Comparison of ENCODE assay signal across 24 cellular contexts in genomic region chr5:73994963-73995362, GRCh38.
DNase-seq lines count a peak whose midpoint lies in the region; ATAC-seq and TF ChIP-seq lines count a peak whose summit lies in the region.
"Had no signal": no experiment of that assay in that cellular context is flagged by ENCODE, and none has a peak within 500 bp of the region (broad histone marks: within the 10 kb centered on the region; RNA-seq: fewer than 3 reads in every experiment).

No MANE protein-coding gene starts in this region.

- H3K4me3 ChIP-seq in GM23338 (no peak overlapping the region), RWPE2 (ENCODE audit: severe bottlenecking) (no peak overlapping the region), endodermal cell (ENCODE audit: low read length) (no peak overlapping the region), trophoblast cell (ENCODE audit: low read depth, low read length) (no peak overlapping the region)
- H3K4me3 ChIP-seq: mucosa of descending colon, stomach, tibial artery had no signal

- H4K91ac ChIP-seq in trophoblast cell (ENCODE audit: low read depth, low read length): no peak overlapping the region

- H3K4me1 Mint-ChIP-seq in GM23338: peaks cover 30% of the 10 kb centered on the region
- peaks cover 18% of the 10 kb centered on the region for H3K4me1 Mint-ChIP-seq in endodermal cell
- H3K4me1 Mint-ChIP-seq: CD4-positive, CD25-positive, alpha-beta regulatory T cell had no signal

- H3K23ac ChIP-seq in trophoblast cell (ENCODE audit: low read length): no peak overlapping the region

- 0 out of 2 replicates have a peak, but pooled peaks cover 13% of the 10 kb centered on the region for H3K9me2 ChIP-seq in GM23338 (ENCODE audit: insufficient read depth)

- H3K4me1 ChIP-seq in GM23338 (ENCODE audit: insufficient read depth): no peaks in the 10 kb centered on the region
- peaks cover 6% of the 10 kb centered on the region for H3K4me1 ChIP-seq in RWPE2 (ENCODE audit: insufficient read depth, poor library complexity, severe bottlenecking)
- no peaks in the 10 kb centered on the region for H3K4me1 ChIP-seq in endodermal cell (ENCODE audit: control insufficient read depth, insufficient read depth, low read length)
- peaks cover 0 to 5% of the 10 kb centered on the region in 2 experiments for H3K4me1 ChIP-seq in trophoblast cell (ENCODE audit: control insufficient read depth in 1 of 2, insufficient read depth in 2 of 2, low read length in 2 of 2)
- H3K4me1 ChIP-seq: stomach, tibial artery had no signal

- H3K18ac ChIP-seq in trophoblast cell (ENCODE audit: low read length): no peak overlapping the region

- H2BK5ac ChIP-seq in trophoblast cell (ENCODE audit: low read depth, low read length, poor library complexity): no peak overlapping the region

- H2BK120ac ChIP-seq in trophoblast cell (ENCODE audit: insufficient read depth, low read length, poor library complexity): no peak overlapping the region

- H3K14ac ChIP-seq in trophoblast cell (ENCODE audit: low read length): no peak overlapping the region

- H3K9me3 Mint-ChIP-seq in GM23338 (peaks cover 14% of the 10 kb centered on the region; the same call in 2 of the 3 replicates), endodermal cell (peaks cover 26% of the 10 kb centered on the region)

- no peak overlapping the region for H2AK5ac ChIP-seq in trophoblast cell (ENCODE audit: low read length)

- peak; percentile 32 for DNase-seq in GM23338 (ENCODE audit: low spot score)
- no peak for DNase-seq in RWPE2 (ENCODE audit: low spot score)
- DNase-seq in endodermal cell: no peak
- DNase-seq in trophoblast cell: peak; percentile 80 to 98
- DNase-seq in DMS53 (lab: John Stamatoyannopoulos, UW): no peak
- DNase-seq in NCI-H2029 treated with DMSO at 0.1 percent for 48 hours (lab: John Stamatoyannopoulos, UW): no peak
- DNase-seq: activated CD4-positive, alpha-beta T cell treated with anti-CD3 and anti-CD28 coated beads, Interleukin-2, amount 50 U/mL, for 1 hour; CD4-positive, CD25-positive, alpha-beta regulatory T cell; cerebellar nuclear complex; DMS 273 treated with DMSO at 0.1 percent for 48 hours; effector CD8-positive, alpha-beta T cell; GF-D8; mucosa of descending colon; MV-4-11; NCI-H2171; NCI-H526; nephron progenitor cell; posterior cingulate gyrus; stomach; tibial artery; WERI-Rb-1 had no signal

- no peaks in the 10 kb centered on the region for H3K36me3 ChIP-seq in GM23338 (ENCODE audit: insufficient read depth)
- no peaks in the 10 kb centered on the region for H3K36me3 ChIP-seq in RWPE2 (ENCODE audit: low read depth)
- no peaks in the 10 kb centered on the region for H3K36me3 ChIP-seq in endodermal cell (ENCODE audit: control insufficient read depth, insufficient read depth, low read length)
- H3K36me3 ChIP-seq in trophoblast cell (ENCODE audit: control insufficient read depth in 1 of 2, insufficient read depth in 2 of 2, low read length in 2 of 2): no peaks in the 10 kb centered on the region
- H3K36me3 ChIP-seq: stomach, tibial artery, WERI-Rb-1 had no signal

- H3K9me3 ChIP-seq in RWPE2 (ENCODE audit: severe bottlenecking) (no peaks in the 10 kb centered on the region), endodermal cell (ENCODE audit: control insufficient read depth, low read length) (peaks cover 11% of the 10 kb centered on the region), trophoblast cell (ENCODE audit: insufficient read depth, low read depth, low read length) (peaks cover 2% of the 10 kb centered on the region)
- H3K9me3 ChIP-seq: mucosa of descending colon, stomach, tibial artery had no signal

- H3K4me3 Mint-ChIP-seq in GM23338 (no peak overlapping the region), endodermal cell (no peak overlapping the region)
- H3K4me3 Mint-ChIP-seq: CD4-positive, CD25-positive, alpha-beta regulatory T cell; nephron progenitor cell had no signal

- H4K8ac ChIP-seq in trophoblast cell (ENCODE audit: low read depth, low read length): no peak overlapping the region

- no peaks in the 10 kb centered on the region for H3F3A ChIP-seq in GM23338 (replicated peaks; ENCODE audit: low read depth)

- peaks cover 6% of the 10 kb centered on the region; the same call in 2 of the 3 replicates for H3K36me3 Mint-ChIP-seq in GM23338 (ENCODE audit: low read depth)
- H3K36me3 Mint-ChIP-seq in endodermal cell (ENCODE audit: low read depth): peaks cover 3% of the 10 kb centered on the region
- H3K36me3 Mint-ChIP-seq: CD4-positive, CD25-positive, alpha-beta regulatory T cell had no signal

- H3K4me2 ChIP-seq in GM23338: no peak overlapping the region
- H3K4me2 ChIP-seq in trophoblast cell (ENCODE audit: low read length): no peak overlapping the region

- WGBS in endodermal cell (ENCODE audit: insufficient coverage in 1 of 2, insufficient read length in 1 of 2), 2 experiments: 86 to 89% methylated on average over 2 of the region's 2 CpGs
- WGBS in trophoblast cell (ENCODE audit: extremely low coverage, insufficient coverage, insufficient read length): no CpG with 5 or more reads among the region's 2 CpGs

- ATAC-seq in GM23338 (peak; percentile 80), RWPE2 (ENCODE audit: low read depth) (peak; percentile 96), HG03565 (IDR thresholded peaks at IDR 0.05; ENCODE audit: unreplicated experiment) (no peak), HG02588 (IDR thresholded peaks at IDR 0.05; ENCODE audit: unreplicated experiment) (no peak)
- ATAC-seq: activated naive CD4-positive, alpha-beta T cell treated with anti-CD3 and anti-CD28 coated beads, Interleukin-2, amount 50 U/mL, for 72 hours; mucosa of descending colon had no signal

- no peaks in the 10 kb centered on the region for H3K79me2 ChIP-seq in GM23338 (replicated peaks; ENCODE audit: insufficient read depth)
- H3K79me2 ChIP-seq in trophoblast cell (ENCODE audit: control insufficient read depth, insufficient read depth, low read length, poor library complexity): no peaks in the 10 kb centered on the region

- H3K27ac Mint-ChIP-seq in GM23338 (no peak overlapping the region), endodermal cell (no peak overlapping the region)
- H3K27ac Mint-ChIP-seq: activated naive CD4-positive, alpha-beta T cell treated with anti-CD3 and anti-CD28 coated beads, Interleukin-2, amount 50 U/mL, for 72 hours; CD4-positive, CD25-positive, alpha-beta regulatory T cell; nephron progenitor cell had no signal

- TF ChIP-seq CTCF in GM23338 (conservative IDR thresholded peaks at IDR 0.05; ENCODE audit: low read depth in 2 of 2) (no peak), RWPE2 (IDR thresholded peaks at IDR 0.05; ENCODE audit: poor library complexity, severe bottlenecking) (peak; percentile 13), endodermal cell (conservative IDR thresholded peaks at IDR 0.05) (peak; percentile 52)

- H3K27ac ChIP-seq in GM23338 (ENCODE audit: low read depth) (no peak overlapping the region), RWPE2 (ENCODE audit: poor library complexity, severe bottlenecking) (peak overlapping the region; percentile 33), endodermal cell (ENCODE audit: low read depth, low read length) (no peak overlapping the region), trophoblast cell (ENCODE audit: low read depth, low read length) (no peak overlapping the region)
- H3K27ac ChIP-seq: stomach, tibial artery, WERI-Rb-1 had no signal

- no peak overlapping the region for H3K4ac ChIP-seq in trophoblast cell (ENCODE audit: low read depth, low read length)

- H3K9ac ChIP-seq in endodermal cell (ENCODE audit: extremely low read depth, low read length, poor library complexity, severe bottlenecking): no peak overlapping the region
- H3K9ac ChIP-seq in trophoblast cell (ENCODE audit: low read length): no peak overlapping the region

- no peak overlapping the region for H2BK12ac ChIP-seq in trophoblast cell (ENCODE audit: low read length)

- H2AFZ ChIP-seq in GM23338 (no peak overlapping the region), trophoblast cell (ENCODE audit: insufficient read depth, low read length, poor library complexity) (no peak overlapping the region)

- H4K20me1 ChIP-seq in GM23338 (replicated peaks; ENCODE audit: insufficient read depth): no peaks in the 10 kb centered on the region

- H3K27me3 Mint-ChIP-seq in GM23338 (ENCODE audit: insufficient read depth, low read depth, poor library complexity): peaks cover 5% of the 10 kb centered on the region
- H3K27me3 Mint-ChIP-seq in endodermal cell (ENCODE audit: insufficient read depth): peaks cover 2% of the 10 kb centered on the region

- no peaks in the 10 kb centered on the region for H3K27me3 ChIP-seq in GM23338 (ENCODE audit: insufficient read depth)
- H3K27me3 ChIP-seq in RWPE2 (ENCODE audit: insufficient read depth, poor library complexity, severe bottlenecking): no peaks in the 10 kb centered on the region
- no peaks in the 10 kb centered on the region for H3K27me3 ChIP-seq in endodermal cell (ENCODE audit: control insufficient read depth, insufficient read depth, low read length, poor library complexity, severe bottlenecking)
- H3K27me3 ChIP-seq in trophoblast cell (ENCODE audit: insufficient read depth, low read length): no peaks in the 10 kb centered on the region
- H3K27me3 ChIP-seq: stomach, tibial artery had no signal

- no peak overlapping the region for H4K12ac ChIP-seq in trophoblast cell (ENCODE audit: low read depth, low read length)

- H3K79me1 ChIP-seq in trophoblast cell (ENCODE audit: low read length): no peaks in the 10 kb centered on the region

TF ChIP-seq in GM23338, 12 proteins besides CTCF, POLR2A, EP300 and RAD21 (continues in another document):
- TF ChIP-seq EZH2 (IDR thresholded peaks at IDR 0.05; ENCODE audit: low read depth, unreplicated experiment) (no peak), ZNF331 (CRISPR knock-in tag; IDR thresholded peaks at IDR 0.05; ENCODE audit: low read depth) (no peak), NANOG (IDR thresholded peaks at IDR 0.05; ENCODE audit: borderline replicate concordance) (no peak), JUNB (IDR thresholded peaks at IDR 0.05; ENCODE audit: unreplicated experiment) (no peak)

Comparison
In these comparisons a context has a peak if more than half of its experiments do, and no peak if none do; other contexts are left out.
1. ATAC-seq: peak in GM23338 (single experiment) and RWPE2 (single experiment); none in HG03565 (single experiment) and HG02588 (single experiment).
2. DNase-seq: peak in GM23338 (single experiment) and trophoblast cell (2 of 2); none in RWPE2 (single experiment), endodermal cell (single experiment), DMS53 (single experiment) and NCI-H2029 treated with DMSO at 0.1 percent for 48 hours (single experiment).
3. CTCF ChIP-seq: peak in RWPE2 (single experiment) and endodermal cell (single experiment); none in GM23338 (0 of 2).